ENCODE assay signal across 19 cellular contexts in the genomic region with DNA sequence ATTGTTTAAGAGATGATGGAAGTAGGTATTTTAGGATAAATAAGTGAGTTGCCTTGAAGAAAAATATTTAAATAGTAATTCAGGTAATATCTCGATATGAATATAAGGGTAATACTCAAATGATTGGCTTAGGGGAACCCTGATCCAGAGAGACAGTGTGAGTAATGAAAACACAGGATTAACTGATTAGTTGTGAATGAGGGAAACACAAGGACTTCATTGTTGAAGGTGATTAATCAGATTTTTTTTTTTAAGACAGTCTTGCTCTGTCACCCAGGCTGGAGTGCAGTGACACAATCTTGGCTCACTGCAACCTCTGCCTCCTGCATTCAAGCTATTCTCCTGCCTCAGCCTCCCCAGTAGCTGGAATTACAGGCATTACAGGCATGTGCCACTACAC.
"Had no signal": no experiment of that assay in that cellular context is flagged by ENCODE, and none has a peak within 500 bp of the region (broad histone marks: within the 10 kb centered on the region; RNA-seq: fewer than 3 reads in every experiment).

No MANE protein-coding gene starts in this region.

- H3K27ac Mint-ChIP-seq: activated naive CD4-positive, alpha-beta T cell treated with anti-CD3 and anti-CD28 coated beads for 36 hours; activated naive CD8-positive, alpha-beta T cell treated with anti-CD3 and anti-CD28 coated beads, Interleukin-2, amount 50 U/mL, for 24 hours; activated T-helper 2 cell treated with anti-CD3 and anti-CD28 coated beads, Interferon-gamma antibody, Interleukin-2, Interleukin-4, amounts not matched to agents 10 μg/mL and 5 μg/mL and 100 μg/mL, durations not matched to agents 14 hours and 24 hours and 36 hours; dendritic cell treated with granulocyte-macrophage colony-stimulating factor and Interleukin-4, amounts not matched to agents 40 ng/mL and 50 ng/mL, for 4 days; natural killer cell treated with Interleukin-12 subunit alpha and Interleukin-12 subunit beta and Interleukin-15 and Interleukin-18, amount 100 ng/mL, for 72 hours; T-cell had no signal

- H3K9me3 ChIP-seq: gastroesophageal sphincter had no signal

- H3K27ac ChIP-seq: epithelial cell of prostate, gastroesophageal sphincter had no signal

- ATAC-seq: activated naive CD8-positive, alpha-beta T cell treated with anti-CD3 and anti-CD28 coated beads, Interleukin-2, amount 50 U/mL, for 24 hours; gastroesophageal sphincter; left lobe of liver; natural killer cell treated with Interleukin-12 subunit alpha and Interleukin-12 subunit beta and Interleukin-15 and Interleukin-18, amount 100 ng/mL, for 72 hours; T-cell had no signal

- H3K27me3 Mint-ChIP-seq: activated naive CD8-positive, alpha-beta T cell treated with anti-CD3 and anti-CD28 coated beads, Interleukin-2, amount 50 U/mL, for 24 hours; dendritic cell treated with granulocyte-macrophage colony-stimulating factor and Interleukin-4, amounts not matched to agents 40 ng/mL and 50 ng/mL, for 4 days; natural killer cell treated with Interleukin-12 subunit alpha and Interleukin-12 subunit beta and Interleukin-15 and Interleukin-18, amount 100 ng/mL, for 72 hours; T-cell had no signal

- H3K9me3 Mint-ChIP-seq: activated naive CD4-positive, alpha-beta T cell treated with anti-CD3 and anti-CD28 coated beads for 36 hours; activated naive CD8-positive, alpha-beta T cell treated with anti-CD3 and anti-CD28 coated beads, Interleukin-2, amount 50 U/mL, for 24 hours; activated T-helper 2 cell treated with anti-CD3 and anti-CD28 coated beads, Interferon-gamma antibody, Interleukin-2, Interleukin-4, amounts not matched to agents 10 μg/mL and 5 μg/mL and 100 μg/mL, durations not matched to agents 14 hours and 24 hours and 36 hours; dendritic cell treated with granulocyte-macrophage colony-stimulating factor and Interleukin-4, amounts not matched to agents 40 ng/mL and 50 ng/mL, for 4 days; natural killer cell treated with Interleukin-12 subunit alpha and Interleukin-12 subunit beta and Interleukin-15 and Interleukin-18, amount 100 ng/mL, for 72 hours; T-cell had no signal

- H3K4me3 ChIP-seq: gastroesophageal sphincter, SK-N-MC had no signal

- H3K4me3 Mint-ChIP-seq: activated naive CD4-positive, alpha-beta T cell treated with anti-CD3 and anti-CD28 coated beads for 36 hours; activated naive CD8-positive, alpha-beta T cell treated with anti-CD3 and anti-CD28 coated beads, Interleukin-2, amount 50 U/mL, for 24 hours; dendritic cell treated with granulocyte-macrophage colony-stimulating factor and Interleukin-4, amounts not matched to agents 40 ng/mL and 50 ng/mL, for 4 days; natural killer cell treated with Interleukin-12 subunit alpha and Interleukin-12 subunit beta and Interleukin-15 and Interleukin-18, amount 100 ng/mL, for 72 hours; T-cell had no signal

- H3K27me3 ChIP-seq: gastroesophageal sphincter had no signal

- DNase-seq: activated CD4-positive, alpha-beta T cell treated with anti-CD3 and anti-CD28 coated beads, Interleukin-2, amount 50 U/mL, for 48 hours; activated naive CD4-positive, alpha-beta T cell treated with anti-CD3 and anti-CD28 coated beads for 36 hours; activated naive CD8-positive, alpha-beta T cell treated with anti-CD3 and anti-CD28 coated beads, Interleukin-2, amount 50 U/mL, for 24 hours; activated T-cell treated with anti-CD3 and anti-CD28 coated beads, Interleukin-2, amount 50 U/mL, for 1 hour; effector memory CD4-positive, alpha-beta T cell; islet precursor cell; nucleus accumbens; stimulated activated CD4-positive, alpha-beta T cell treated with anti-CD3 and anti-CD28 coated beads, Interleukin-12 subunit alpha, Interleukin-12 subunit beta, amount 100 ng/mL, for 4 hours; stimulated activated naive CD4-positive, alpha-beta T cell; T-cell; T-helper 9 cell; trophoblast cell had no signal
